21 cellular contexts compared by ENCODE assay signal in the genomic region with DNA sequence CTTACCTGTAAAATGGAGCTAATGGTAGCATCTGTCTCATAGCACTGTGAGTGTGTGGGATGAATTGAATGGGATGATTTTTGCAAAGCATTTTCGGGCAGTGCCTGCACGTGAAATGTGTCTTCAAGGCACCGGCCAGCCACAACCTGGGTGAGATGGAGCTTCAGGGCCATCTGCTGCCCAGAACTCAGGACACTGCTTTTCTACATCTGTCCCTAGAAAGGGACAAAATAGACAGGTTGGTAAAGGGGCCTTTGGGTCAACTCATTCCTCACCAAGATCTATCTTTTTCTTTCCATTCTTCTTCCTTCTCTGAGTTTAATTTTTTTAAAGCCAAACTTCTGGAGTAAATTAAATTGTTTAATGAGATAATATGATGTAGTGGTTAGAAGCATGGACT.
"Had no signal": no experiment of that assay in that cellular context is flagged by ENCODE, and none has a peak within 500 bp of the region (broad histone marks: within the 10 kb centered on the region; RNA-seq: fewer than 3 reads in every experiment).

No MANE protein-coding gene starts in this region.

- DNase-seq: Karpas-422; KG1; MG63; NCI-H1092; NCI-H1105 treated with DMSO at 0.1 percent for 48 hours; NCI-H1417 treated with DMSO at 0.1 percent for 48 hours; NCI-H146; NCI-H1694 treated with DMSO at 0.1 percent for 48 hours; NCI-H1930; NCI-H2081; NCI-H2107; NCI-H2227 treated with DMSO at 0.1 percent for 48 hours; NCI-H524; NCI-H526 treated with DMSO at 0.1 percent for 48 hours; NCI-H748 treated with DMSO at 0.1 percent for 48 hours; NK-92 treated with Interleukin-12 subunit alpha and Interleukin-12 subunit beta, amount 100 ng/mL, for 24 hours; PC-3; SHP77 had no signal

- ATAC-seq: Panc1, PC-3 had no signal

- H3K4me3 ChIP-seq: MG63 had no signal

- H3K27me3 ChIP-seq: MG63 had no signal

- H3K27ac ChIP-seq: HL-60, RWPE1 had no signal

- H3K9me3 ChIP-seq: MG63 had no signal

- H3K36me3 ChIP-seq: MG63 had no signal
